In the genomic region with DNA sequence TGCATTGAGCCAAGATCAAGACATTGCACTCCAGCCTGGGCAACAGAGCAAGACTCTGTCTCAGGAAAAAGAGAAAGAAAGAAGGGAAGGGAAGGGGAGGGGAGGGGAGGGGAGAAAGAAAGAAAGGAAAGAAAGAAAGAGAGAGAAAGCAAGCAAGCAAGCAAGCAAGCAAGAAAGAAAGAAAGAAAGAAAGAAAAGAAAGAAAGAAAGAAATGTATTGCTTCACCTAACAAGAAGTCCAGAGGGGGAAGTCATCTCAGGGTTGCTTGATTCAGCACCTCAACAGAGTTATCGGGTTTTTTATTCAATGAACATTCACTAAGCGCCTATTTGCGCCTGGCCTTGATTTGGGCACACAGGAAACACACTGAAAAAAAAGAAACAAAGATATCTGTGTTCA, we compare ENCODE assay signal across 33 cellular contexts. TPM values are rescaled to one million over a fixed set of nuclear protein-coding genes. Genes with fewer than 3 reads are reported as not detected.
DNase-seq lines count a peak whose midpoint lies in the region; ATAC-seq and TF ChIP-seq lines count a peak whose summit lies in the region.
"Had no signal": no experiment of that assay in that cellular context is flagged by ENCODE, and none has a peak within 500 bp of the region (broad histone marks: within the 10 kb centered on the region; RNA-seq: fewer than 3 reads in every experiment).

No MANE protein-coding gene starts in this region.

- H3K27me3 ChIP-seq in CD4-positive, alpha-beta memory T cell (ENCODE audit: insufficient read depth, low read length): no peaks in the 10 kb centered on the region
- H3K27me3 ChIP-seq: adrenal gland, tibial artery had no signal

- ATAC-seq in T-cell (replicated peaks in 1 of 4) (peak; percentile 21 to 37 (median 28)), Right ventricle myocardium inferior (no peak)
- peak in 1 of 2 donors; percentile 55 for ATAC-seq in naive thymus-derived CD8-positive, alpha-beta T cell
- ATAC-seq: esophagus mucosa, sciatic nerve had no signal

- H3K9me3 ChIP-seq in CD4-positive, alpha-beta memory T cell (ENCODE audit: control insufficient read depth in 1 of 2, low read length in 2 of 2): no peaks in the 10 kb centered on the region
- H3K9me3 ChIP-seq: adrenal gland, tibial artery had no signal

- H3K27me3 Mint-ChIP-seq in CD4-positive, alpha-beta memory T cell: no peaks in the 10 kb centered on the region
- H3K27me3 Mint-ChIP-seq in T-cell (no peaks in the 10 kb centered on the region), CD14-positive monocyte (ENCODE audit: low read depth in 3 of 3) (peaks cover 0 to 5% (median 0%) of the 10 kb centered on the region in 3 donors)
- H3K27me3 Mint-ChIP-seq in naive thymus-derived CD8-positive, alpha-beta T cell: no peaks in the 10 kb centered on the region

- no peak overlapping the region for H3K27ac ChIP-seq in CD4-positive, alpha-beta memory T cell (ENCODE audit: low read depth, low read length)
- H3K27ac ChIP-seq: adrenal gland, PC-9, tibial artery, VCaP had no signal

- H3K36me3 ChIP-seq in CD4-positive, alpha-beta memory T cell (ENCODE audit: insufficient read depth, low read length): no peaks in the 10 kb centered on the region
- H3K36me3 ChIP-seq: adrenal gland, tibial artery had no signal

- H3K36me3 Mint-ChIP-seq in CD4-positive, alpha-beta memory T cell: peaks cover 2 to 4% of the 10 kb centered on the region in 2 donors
- H3K36me3 Mint-ChIP-seq in T-cell: no peaks in the 10 kb centered on the region
- peaks cover 0 to 7% (median 7%) of the 10 kb centered on the region in 3 donors for H3K36me3 Mint-ChIP-seq in naive thymus-derived CD8-positive, alpha-beta T cell
- no peaks in the 10 kb centered on the region for H3K36me3 Mint-ChIP-seq in CD14-positive monocyte
- H3K36me3 Mint-ChIP-seq: mesothelial cell of epicardium had no signal

- intact Hi-C loops in CD4-positive, alpha-beta memory T cell (cut with micrococcal nuclease): no loop called here
- intact Hi-C loops in Right ventricle myocardium inferior (cut with DNase I) (no loop called here), CD14-positive monocyte (cut with micrococcal nuclease) (no loop called here)

- POLR2A ChIA-PET in CD4-positive, alpha-beta memory T cell (lab: Charles Lee; ENCODE audit: partially characterized antibody): interaction anchor here (1.2 to 1.5 kb wide), 2 partner anchors 10 to 14 kb away, joined by 4 to 5 read pairs; no protein-coding TSS in a partner anchor
- POLR2A ChIA-PET in T-cell (lab: Charles Lee): no interaction called here
- POLR2A ChIA-PET in naive thymus-derived CD8-positive, alpha-beta T cell (lab: Charles Lee): interaction anchor here (1.3 kb wide), 1 partner anchor 10 kb away, joined by 7 read pairs; no protein-coding TSS in a partner anchor

- peaks cover 52 to 84% (median 72%) of the 10 kb centered on the region in 4 donors for H3K4me1 Mint-ChIP-seq in CD4-positive, alpha-beta memory T cell
- H3K4me1 Mint-ChIP-seq in T-cell: peaks cover 67 to 81% (median 79%) of the 10 kb centered on the region in 3 donors
- H3K4me1 Mint-ChIP-seq in naive thymus-derived CD8-positive, alpha-beta T cell: peaks cover 56 to 87% (median 82%) of the 10 kb centered on the region in 4 donors
- peaks cover 70% of the 10 kb centered on the region for H3K4me1 Mint-ChIP-seq in CD14-positive monocyte

- CTCF ChIA-PET in CD4-positive, alpha-beta memory T cell (lab: Charles Lee; ENCODE audit: partially characterized antibody): interaction anchor here (7.6 kb wide), 1 partner anchor 21 kb away, joined by 64 read pairs; no protein-coding TSS in a partner anchor
- CTCF ChIA-PET in T-cell (lab: Charles Lee): no interaction called here

- H3K27ac Mint-ChIP-seq in CD4-positive, alpha-beta memory T cell: peak overlapping the region in 6 of 7 donors; percentile 16 to 67 (median 59)
- H3K27ac Mint-ChIP-seq in T-cell (peak overlapping the region; percentile 78 to 89), CD14-positive monocyte (no peak overlapping the region)
- peak overlapping the region in 9 of 10 donors; percentile 2 to 99 (median 76) for H3K27ac Mint-ChIP-seq in naive thymus-derived CD8-positive, alpha-beta T cell
- H3K27ac Mint-ChIP-seq: mesothelial cell of epicardium, progenitor cell of endocrine pancreas had no signal

- peak; percentile 37 for DNase-seq in activated CD8-positive, alpha-beta memory T cell treated with anti-CD3 and anti-CD28 coated beads for 24 hours
- no peak for DNase-seq in activated CD8-positive, alpha-beta memory T cell treated with anti-CD3 and anti-CD28 coated beads, Interleukin-2, amount 50 U/mL, for 4 hours
- DNase-seq in CD4-positive, alpha-beta memory T cell: peak in 1 of 5 donors; percentile 29
- DNase-seq in T-cell: no peak
- peak in 1 of 10 donors; percentile 20 for DNase-seq in naive thymus-derived CD8-positive, alpha-beta T cell
- DNase-seq in Right ventricle myocardium inferior (ENCODE audit: missing footprints): no peak
- no peak for DNase-seq in CD14-positive monocyte (ENCODE audit: low spot score)
- DNase-seq in DMS 273 treated with DMSO at 0.1 percent for 48 hours (lab: John Stamatoyannopoulos, UW): no peak
- DNase-seq: activated CD4-positive, alpha-beta T cell treated with anti-CD3 and anti-CD28 coated beads for 48 hours; adrenal gland; AML-193; central memory CD4-positive, alpha-beta T cell; COR-L47; dermis blood vessel endothelial cell; DMS53; glutamatergic neuron; H7; Kasumi-1; kidney; NCI-H1436 treated with DMSO at 0.1 percent for 48 hours; NCI-H226; NCI-H526 treated with DMSO at 0.1 percent for 48 hours; NK-92 treated with Interleukin-12 subunit alpha and Interleukin-12 subunit beta, amount 100 ng/mL, for 24 hours; nucleus accumbens; PC-9; SHP77; tibial artery had no signal

- TF ChIP-seq CTCF in CD14-positive monocyte (IDR thresholded peaks at IDR 0.05): no peak

- peaks cover 53% of the 10 kb centered on the region for H3K4me1 ChIP-seq in CD4-positive, alpha-beta memory T cell (ENCODE audit: insufficient read depth, low read length)

- H3K4me3 Mint-ChIP-seq in CD4-positive, alpha-beta memory T cell: peak overlapping the region in 2 of 8 donors; percentile 40 to 41
- H3K4me3 Mint-ChIP-seq in T-cell (peak overlapping the region in 1 of 3 donors; percentile 37), CD14-positive monocyte (no peak overlapping the region)
- H3K4me3 Mint-ChIP-seq in naive thymus-derived CD8-positive, alpha-beta T cell: peak overlapping the region in 5 of 10 donors; percentile 11 to 47 (median 15)
- H3K4me3 Mint-ChIP-seq: mesothelial cell of epicardium had no signal

- no peak overlapping the region for H3K4me3 ChIP-seq in CD4-positive, alpha-beta memory T cell (ENCODE audit: low read length in 2 of 2)
- H3K4me3 ChIP-seq: adrenal gland, PC-9, tibial artery had no signal

- H3K9me3 Mint-ChIP-seq in CD4-positive, alpha-beta memory T cell: peaks cover 0 to 10% (median 7%) of the 10 kb centered on the region in 8 donors
- H3K9me3 Mint-ChIP-seq in T-cell (peaks cover 0 to 12% (median 4%) of the 10 kb centered on the region in 3 donors), CD14-positive monocyte (peaks cover 0 to 5% (median 0%) of the 10 kb centered on the region in 7 donors)
- H3K9me3 Mint-ChIP-seq in naive thymus-derived CD8-positive, alpha-beta T cell: peaks cover 0 to 11% (median 2%) of the 10 kb centered on the region in 9 donors

RNA-seq across cellular contexts. Expression of a gene that starts 8.3 kb away (rescaled TPM):
- 100 to 1,000 TPM; 124 to 129 TPM for total RNA-seq in CD4-positive, alpha-beta memory T cell
- 100 to 1,000 TPM; 163 to 173 TPM for polyA plus RNA-seq in CD4-positive, alpha-beta memory T cell
- 100 to 1,000 TPM; 101 to 126 (median 107) TPM for total RNA-seq in T-cell
- total RNA-seq in naive thymus-derived CD8-positive, alpha-beta T cell: 100 to 1,000 TPM; 149 to 156 TPM
- 100 to 1,000 TPM; 121 to 132 (median 124) TPM for polyA plus RNA-seq in naive thymus-derived CD8-positive, alpha-beta T cell
- total RNA-seq in Right ventricle myocardium inferior: 41.6 TPM
- 100 to 1,000 TPM; 216 to 218 TPM for polyA plus RNA-seq in CD14-positive monocyte
- total RNA-seq: A673, PC-9 had no signal

Comparison
In these comparisons a context has a peak if more than half of its experiments do, and no peak if none do; other contexts are left out.
1. H3K27ac Mint-ChIP-seq: peak in CD4-positive, alpha-beta memory T cell (6 of 7), T-cell (2 of 2) and naive thymus-derived CD8-positive, alpha-beta T cell (9 of 10); none in CD14-positive monocyte (0 of 7).
2. POLR2A ChIA-PET loops: an anchor here in CD4-positive, alpha-beta memory T cell (1.2 to 1.5 kb wide) and naive thymus-derived CD8-positive, alpha-beta T cell (1.3 kb wide); none called in T-cell.